In genomic region chr18:10139783-10140410, GRCh38 we compare ENCODE assay signal across 13 cellular contexts.
A peak's percentile ranks its signal among the peaks of the same experiment; 100 is the strongest.
DNase-seq lines count a peak whose midpoint lies in the region; ATAC-seq, FAIRE-seq and TF ChIP-seq lines count a peak whose summit lies in the region.
"Had no signal": no experiment of that assay in that cellular context is flagged by ENCODE, and none has a peak within 500 bp of the region (broad histone marks: within the 10 kb centered on the region; RNA-seq: fewer than 3 reads in every experiment).

No MANE protein-coding gene starts in this region.

- peak overlapping the region; percentile 85; the same call in 1 of the 2 replicates for H2AK5ac ChIP-seq in H1 (ENCODE audit: low read depth, low read length)

- H2AFZ ChIP-seq in MM.1S (ENCODE audit: low read length) (0 out of 2 replicates have a peak overlapping the region, but pooled peaks have one; percentile 73), H1 (ENCODE audit: low read length) (peak overlapping the region; percentile 55; the same call in 1 of the 2 replicates)

- no peak overlapping the region for H3K4ac ChIP-seq in H1 (replicated peaks; ENCODE audit: insufficient read length, low read depth, low read length)

- H4K5ac ChIP-seq in H1 (ENCODE audit: insufficient read length, low read depth, low read length) = no peak overlapping the region

- H3K4me2 ChIP-seq in MM.1S (ENCODE audit: low read depth, low read length) (peak overlapping the region; percentile 71; the same call in 1 of the 2 replicates), H1 (ENCODE audit: insufficient read depth in 1 of 2, low read depth in 2 of 2, low read length in 2 of 2) (peak overlapping the region in 1 of 2 experiments; percentile 18; a peak in 2 of 4 replicates)

- H3K9me2 ChIP-seq in MM.1S (replicated peaks; ENCODE audit: insufficient read depth, low read length) = no peaks in the 10 kb centered on the region

- WGBS in H1 (ENCODE audit: extremely low coverage in 1 of 2, insufficient coverage in 1 of 2, insufficient read length in 1 of 2, insufficient replicate concordance in 2 of 2, low coverage in 1 of 2, low lambda C conversion rate in 2 of 2, missing lambda C conversion rate in 1 of 2), 2 experiments = 95% methylated on average over 7 of the region's 7 CpGs; no CpG with 5 or more reads in 1 of the 2 experiments

- no peak for ATAC-seq in HG02623 (IDR thresholded peaks at IDR 0.05; ENCODE audit: unreplicated experiment)
- ATAC-seq: naive thymus-derived CD4-positive, alpha-beta T cell; stimulated activated naive B cell treated with anti-CD40 and anti-IgM and Interleukin-4, amounts not matched to agents 10 μg/mL and 1 μg/mL and 100 μg/mL, for 72 hours had no signal

- no peak overlapping the region for H4K8ac ChIP-seq in H1 (ENCODE audit: extremely low read depth, insufficient read depth, low read length)

- no peak overlapping the region for H3K18ac ChIP-seq in H1 (ENCODE audit: extremely low read depth, low read length)

- H3K4me1 ChIP-seq in MM.1S (ENCODE audit: low read length) (peaks cover 16% of the 10 kb centered on the region; the same call in 1 of the 2 replicates), H1 (replicated peaks in 1 of 4; ENCODE audit: control insufficient read depth in 3 of 4, insufficient read depth in 4 of 4, low read length in 3 of 4) (peaks cover 2 to 14% (median 9%) of the 10 kb centered on the region in 4 experiments; a peak in 5 of 7 replicates)

- no peak overlapping the region for H2BK120ac ChIP-seq in H1 (replicated peaks; ENCODE audit: low read depth, low read length)

- H2BK20ac ChIP-seq in H1 (ENCODE audit: low read length) = peak overlapping the region; percentile 89; the same call in 1 of the 2 replicates

- H2BK12ac ChIP-seq in H1 (ENCODE audit: low read depth, low read length) = peak overlapping the region; percentile 88; the same call in 1 of the 2 replicates

- H3K4me3 ChIP-seq in MM.1S (ENCODE audit: low read length) (no peak overlapping the region), H1 (ENCODE audit: extremely low read depth in 1 of 4, insufficient read depth in 2 of 4, low read depth in 3 of 4, low read length in 4 of 4) (no peak overlapping the region)

- no peaks in the 10 kb centered on the region for H3K79me2 ChIP-seq in MM.1S (ENCODE audit: low read length)
- H3K79me2 ChIP-seq in H1 (ENCODE audit: control insufficient read depth in 1 of 2, insufficient read depth in 2 of 2, low read length in 2 of 2) = no peaks in the 10 kb centered on the region

- TF ChIP-seq CTCF in MM.1S (IDR thresholded peaks at IDR 0.05; ENCODE audit: low read length) = no peak
- TF ChIP-seq CTCF in H1 (IDR thresholded peaks at IDR 0.05; ENCODE audit: control extremely low read depth in 1 of 3, insufficient read depth in 1 of 3, low read depth in 1 of 3, low read length in 3 of 3) = no peak

- H3K27ac ChIP-seq in MM.1S (ENCODE audit: low read length) (peak overlapping the region; percentile 68; the same call in 1 of the 2 replicates), H1 (ENCODE audit: low read depth, low read length) (peak overlapping the region; percentile 48; the same call in 1 of the 2 replicates)

- TF ChIP-seq RAD21 in H1 (IDR thresholded peaks at IDR 0.05 in 1 of 2, conservative IDR thresholded peaks at IDR 0.05 in 1 of 2; ENCODE audit: low read depth in 2 of 2, low read length in 2 of 2) = no peak

- H3K27me3 ChIP-seq in MM.1S (replicated peaks; ENCODE audit: insufficient read depth, low read length) (no peaks in the 10 kb centered on the region), H1 (replicated peaks in 1 of 4; ENCODE audit: control insufficient read depth in 3 of 4, extremely low read depth in 1 of 4, insufficient read depth in 3 of 4, low read length in 3 of 4) (no peaks in the 10 kb centered on the region)

- H4K20me1 ChIP-seq in MM.1S (ENCODE audit: insufficient read depth, low read length) (no peaks in the 10 kb centered on the region), H1 (replicated peaks in 1 of 2; ENCODE audit: control insufficient read depth in 1 of 2, insufficient read depth in 2 of 2, low read length in 2 of 2) (no peaks in the 10 kb centered on the region)

- no peak overlapping the region for H3K9ac ChIP-seq in MM.1S (ENCODE audit: low read length)
- no peak overlapping the region; a peak in 1 of 7 replicates for H3K9ac ChIP-seq in H1 (replicated peaks in 1 of 4; ENCODE audit: extremely low read depth in 1 of 4, low read depth in 3 of 4, low read length in 3 of 4)

- no peak overlapping the region for H3K23ac ChIP-seq in H1 (ENCODE audit: insufficient read length)

- H3K23me2 ChIP-seq in H1 (ENCODE audit: low read depth, low read length) = no peaks in the 10 kb centered on the region; the same call in 1 of the 2 replicates

- H3K36me3 ChIP-seq in MM.1S (replicated peaks; ENCODE audit: insufficient read depth, low read length) (no peaks in the 10 kb centered on the region), H1 (ENCODE audit: control insufficient read depth in 2 of 4, insufficient read depth in 4 of 4, low read length in 3 of 4) (no peaks in the 10 kb centered on the region)

- no peak for TF ChIP-seq POLR2A in H1 (IDR thresholded peaks at IDR 0.05; ENCODE audit: control extremely low read depth in 1 of 2, low read depth in 2 of 2, low read length in 2 of 2)

- FAIRE-seq in H1 (lab: Jason Lieb, UNC) = no peak

- H3K79me1 ChIP-seq in H1 (ENCODE audit: low read depth, low read length) = no peaks in the 10 kb centered on the region

- no peak overlapping the region for H3K56ac ChIP-seq in H1 (replicated peaks; ENCODE audit: insufficient read length, low read depth, low read length)

- peak overlapping the region; percentile 6 for H3K14ac ChIP-seq in H1 (ENCODE audit: insufficient read length)

- no peaks in the 10 kb centered on the region for H3F3A ChIP-seq in MM.1S (ENCODE audit: insufficient read depth, low read length)

- peak; percentile 84 for DNase-seq in DMS53 treated with DMSO at 0.1 percent for 48 hours (lab: John Stamatoyannopoulos, UW; ENCODE audit: unreplicated experiment)
- no peak for DNase-seq in MM.1S
- peak in 1 of 2 experiments; percentile 37 for DNase-seq in H1 (ENCODE audit: low read depth in 1 of 2, low spot score in 2 of 2)
- peak; percentile 28 for DNase-seq in non-pigmented ciliary epithelial cell (ENCODE audit: low read depth)
- no peak for DNase-seq in cortex of kidney (lab: John Stamatoyannopoulos, UW)
- no peak for DNase-seq in NCI-H1105 (lab: John Stamatoyannopoulos, UW)
- no peak for DNase-seq in NCI-H526 treated with DMSO at 0.1 percent for 48 hours (lab: John Stamatoyannopoulos, UW)
- DNase-seq: activated effector memory CD4-positive, alpha-beta T cell treated with Interleukin-2 at 50 U/mL for 16 hours; COR-L47; naive thymus-derived CD4-positive, alpha-beta T cell; NCI-H524 treated with DMSO at 0.1 percent for 48 hours; stimulated activated naive B cell treated with anti-CD40 and anti-IgM and Interleukin-4, amounts not matched to agents 10 μg/mL and 1 μg/mL and 100 μg/mL, for 72 hours had no signal

- POLR2A ChIA-PET in H1 (lab: Charles Lee; ENCODE audit: partially characterized antibody) = no interaction called here

- peak overlapping the region; percentile 68 for H4K91ac ChIP-seq in H1 (replicated peaks; ENCODE audit: insufficient read length, low read length)

- 0 out of 2 replicates have a peak overlapping the region, but pooled peaks have one; percentile 93 for H2BK15ac ChIP-seq in H1 (ENCODE audit: low read length)

- CTCF ChIA-PET in H1 (lab: Charles Lee; ENCODE audit: partially characterized antibody) = interaction anchor here (0.7 to 1.0 kb wide), 2 partner anchors 108 to 336 kb away, joined by 3 to 4 read pairs; no protein-coding TSS in a partner anchor

- 0 out of 2 replicates have a peak overlapping the region, but pooled peaks have one; percentile 12 for H2BK5ac ChIP-seq in H1 (ENCODE audit: low read depth, low read length)

- TF ChIP-seq EP300 in H1 (IDR thresholded peaks at IDR 0.05; ENCODE audit: borderline replicate concordance in 1 of 2, low read depth in 2 of 2, low read length in 2 of 2) = no peak

- H3K9me3 ChIP-seq in MM.1S (replicated peaks; ENCODE audit: insufficient read depth, low read length) (no peaks in the 10 kb centered on the region), H1 (ENCODE audit: insufficient read depth in 2 of 2, low read depth in 1 of 2, low read length in 1 of 2) (no peaks in the 10 kb centered on the region)

TF ChIP-seq in H1, 55 proteins besides CTCF, POLR2A, EP300 and RAD21:
- TF ChIP-seq FOSL1 (IDR thresholded peaks at IDR 0.05; ENCODE audit: insufficient read depth, low read depth, low read length) (no peak), SUZ12 (IDR thresholded peaks at IDR 0.05; ENCODE audit: low read length) (no peak), ASH2L (IDR thresholded peaks at IDR 0.05; ENCODE audit: low read length) (no peak), EGR1 (IDR thresholded peaks at IDR 0.05; ENCODE audit: borderline replicate concordance, low read depth, low read length) (no peak)

Comparison
In these comparisons a context has a peak if more than half of its experiments do, and no peak if none do; other contexts are left out.
1. DNase-seq: peak in DMS53 treated with DMSO at 0.1 percent for 48 hours (single experiment) and non-pigmented ciliary epithelial cell (single experiment); none in MM.1S (single experiment), cortex of kidney (single experiment), NCI-H1105 (single experiment) and NCI-H526 treated with DMSO at 0.1 percent for 48 hours (single experiment).